31 cellular contexts compared by ENCODE assay signal in the genomic region with DNA sequence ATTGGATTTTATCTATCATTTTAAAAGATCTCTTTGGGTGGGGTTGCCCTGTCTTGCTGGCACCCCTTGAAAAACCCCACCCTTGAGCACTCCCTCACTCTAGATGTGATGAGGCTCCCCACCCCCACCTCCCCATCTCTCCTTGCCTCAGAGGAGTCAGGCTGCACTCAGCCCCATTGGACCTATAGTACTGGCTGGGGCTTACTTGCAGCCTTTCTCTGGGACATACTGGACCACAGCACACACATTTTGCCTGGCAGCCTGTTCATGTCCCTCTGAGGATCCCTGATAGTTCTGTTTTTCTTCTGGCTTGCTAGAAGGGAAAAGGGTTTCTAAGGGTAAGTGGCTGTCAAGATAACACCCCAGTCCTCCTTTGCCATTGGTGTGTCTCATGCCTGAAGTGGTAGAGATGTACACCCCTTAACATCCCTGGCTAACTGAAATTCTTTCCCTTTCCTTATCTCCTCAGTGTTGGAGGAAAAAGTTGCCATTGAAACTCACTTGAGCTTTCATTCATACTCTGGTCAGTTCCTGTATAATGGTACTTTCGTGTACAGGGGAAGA.
A peak's percentile ranks its signal among the peaks of the same experiment; 100 is the strongest.
DNase-seq lines count a peak whose midpoint lies in the region; ATAC-seq and TF ChIP-seq lines count a peak whose summit lies in the region.
"Had no signal": no experiment of that assay in that cellular context is flagged by ENCODE, and none has a peak within 500 bp of the region (broad histone marks: within the 10 kb centered on the region; RNA-seq: fewer than 3 reads in every experiment).

No MANE protein-coding gene starts in this region.

- no peaks in the 10 kb centered on the region for H3K36me3 Mint-ChIP-seq in memory B cell
- H3K36me3 Mint-ChIP-seq: activated CD8-positive, alpha-beta memory T cell treated with anti-CD3 and anti-CD28 coated beads, Interleukin-2, amount 10 ng/mL, durations not matched to agents 7 days and 5 days had no signal

- H3K4me3 ChIP-seq in right atrium auricular region (no peak overlapping the region), aorta (ENCODE audit: low read length in 2 of 2) (no peak overlapping the region), foreskin fibroblast (ENCODE audit: low read depth in 1 of 2, low read length in 2 of 2) (no peak overlapping the region)
- H3K4me3 ChIP-seq: A549, esophagus muscularis mucosa, hepatocyte, sigmoid colon, SK-N-MC, tibial artery, vagina had no signal

- no peak overlapping the region for H3K4me3 Mint-ChIP-seq in memory B cell
- H3K4me3 Mint-ChIP-seq: activated CD8-positive, alpha-beta memory T cell treated with anti-CD3 and anti-CD28 coated beads, Interleukin-2, amount 10 ng/mL, durations not matched to agents 7 days and 5 days; activated naive CD8-positive, alpha-beta T cell treated with anti-CD3 and anti-CD28 coated beads, Interleukin-2, amount 50 U/mL, for 24 hours; activated T-cell treated with anti-CD3 and anti-CD28 coated beads, Interleukin-2, amount 50 U/mL, for 4 hours; CD4-positive, alpha-beta T cell; neural crest cell; T-helper 1 cell treated with Interleukin-12 subunit alpha and Interleukin-12 subunit beta and Interleukin-4 antibody, amounts not matched to agents 30 μg/mL and 1 μg/mL, for 36 hours had no signal

- H3K4me1 Mint-ChIP-seq in memory B cell = no peaks in the 10 kb centered on the region
- H3K4me1 Mint-ChIP-seq: activated naive CD8-positive, alpha-beta T cell treated with anti-CD3 and anti-CD28 coated beads, Interleukin-2, amount 50 U/mL, for 24 hours had no signal

- no peaks in the 10 kb centered on the region for H3K9me3 ChIP-seq in right atrium auricular region
- no peaks in the 10 kb centered on the region for H3K9me3 ChIP-seq in aorta (ENCODE audit: control insufficient read depth, low read length)
- H3K9me3 ChIP-seq: A549, esophagus muscularis mucosa, sigmoid colon, tibial artery, vagina had no signal

- no peaks in the 10 kb centered on the region for H3K27me3 ChIP-seq in right atrium auricular region
- no peaks in the 10 kb centered on the region for H3K27me3 ChIP-seq in aorta (ENCODE audit: control insufficient read depth in 1 of 2, insufficient read depth in 2 of 2, low read length in 1 of 2)
- H3K27me3 ChIP-seq: esophagus muscularis mucosa, hepatocyte, sigmoid colon, tibial artery, vagina had no signal

- TF ChIP-seq CTCF in right atrium auricular region (IDR thresholded peaks at IDR 0.05) = no peak
- no peak for TF ChIP-seq CTCF in foreskin fibroblast (IDR thresholded peaks at IDR 0.05; ENCODE audit: low read depth, low read length)

- intact Hi-C loops in Right ventricle myocardium superior (cut with DNase I) = no loop called here
- intact Hi-C loops in aorta (cut with DNase I) = no loop called here

- no peaks in the 10 kb centered on the region for H3K9me3 Mint-ChIP-seq in memory B cell
- H3K9me3 Mint-ChIP-seq: activated naive CD8-positive, alpha-beta T cell treated with anti-CD3 and anti-CD28 coated beads, Interleukin-2, amount 50 U/mL, for 24 hours; activated T-cell treated with anti-CD3 and anti-CD28 coated beads, Interleukin-2, amount 50 U/mL, for 4 hours; CD4-positive, alpha-beta T cell; T-helper 1 cell treated with Interleukin-12 subunit alpha and Interleukin-12 subunit beta and Interleukin-4 antibody, amounts not matched to agents 30 μg/mL and 1 μg/mL, for 36 hours had no signal

- no peaks in the 10 kb centered on the region for H3K36me3 ChIP-seq in right atrium auricular region
- H3K36me3 ChIP-seq in aorta (ENCODE audit: control insufficient read depth in 1 of 2, insufficient read depth in 2 of 2, low read length in 1 of 2) = no peaks in the 10 kb centered on the region
- H3K36me3 ChIP-seq: esophagus muscularis mucosa, sigmoid colon, tibial artery, vagina had no signal

- 78 to 91% methylated on average over 1 of the region's 1 CpG for WGBS in aorta, 2 donors

- ATAC-seq in Right ventricle myocardium superior (ENCODE audit: poor library complexity) (peak; percentile 74), memory B cell (ENCODE audit: low read depth) (no peak), aorta (ENCODE audit: low FRiP score) (peak; percentile 17), GM21526 (IDR thresholded peaks at IDR 0.05; ENCODE audit: low FRiP score, unreplicated experiment) (no peak)
- ATAC-seq: A549; activated CD4-positive, CD25-positive, alpha-beta regulatory T cell treated with anti-CD3 and anti-CD28 coated beads, Interleukin-2, amount 50 U/mL, for 24 hours; activated CD8-positive, alpha-beta memory T cell treated with anti-CD3 and anti-CD28 coated beads, Interleukin-2, amount 10 ng/mL, durations not matched to agents 7 days and 5 days; activated naive CD8-positive, alpha-beta T cell treated with anti-CD3 and anti-CD28 coated beads, Interleukin-2, amount 50 U/mL, for 24 hours; activated T-cell treated with anti-CD3 and anti-CD28 coated beads, Interleukin-2, amount 50 U/mL, for 4 hours had no signal

- no peak overlapping the region for H3K27ac ChIP-seq in right atrium auricular region
- no peak overlapping the region for H3K27ac ChIP-seq in aorta (ENCODE audit: low read depth in 1 of 2, low read length in 2 of 2)
- H3K27ac ChIP-seq: A549, esophagus muscularis mucosa, sigmoid colon, SK-N-MC, vagina had no signal

- DNase-seq in Right ventricle myocardium superior = no peak
- no peak for DNase-seq in right atrium auricular region (ENCODE audit: low spot score)
- peak; percentile 64 for DNase-seq in cerebellar cortex (ENCODE audit: low spot score)
- DNase-seq in memory B cell (ENCODE audit: low spot score in 2 of 2) = no peak
- DNase-seq in aorta = no peak
- DNase-seq in NCI-H510A treated with DMSO at 0.1 percent for 48 hours (lab: John Stamatoyannopoulos, UW) = no peak
- DNase-seq in foreskin fibroblast = no peak
- DNase-seq: activated CD4-positive, alpha-beta T cell treated with anti-CD3 and anti-CD28 coated beads, Interleukin-2, amount 50 U/mL, for 4 hours; activated CD8-positive, alpha-beta memory T cell treated with anti-CD3 and anti-CD28 coated beads, Interleukin-2, amount 10 ng/mL, durations not matched to agents 7 days and 5 days; activated gamma-delta T cell treated with Interleukin-2 at 50 U/mL for 16 hours; activated naive CD8-positive, alpha-beta T cell treated with anti-CD3 and anti-CD28 coated beads, Interleukin-2, amount 50 U/mL, for 24 hours; activated T-cell treated with anti-CD3 and anti-CD28 coated beads, Interleukin-2, amount 50 U/mL, for 4 hours; CD4-positive, alpha-beta T cell; cerebellar nuclear complex; foreskin melanocyte; NCI-H1048; NCI-H2107; NCI-H774; RPMI8226; sigmoid colon; stimulated activated CD4-positive, alpha-beta T cell treated with anti-CD3 and anti-CD28 coated beads, Interleukin-4, amount 100 ng/mL, for 1 hour; tibial artery had no signal

- H3K4me1 ChIP-seq in right atrium auricular region (no peaks in the 10 kb centered on the region), aorta (ENCODE audit: control insufficient read depth in 1 of 2, insufficient read depth in 2 of 2, low read length in 2 of 2) (peaks cover 0 to 2% of the 10 kb centered on the region in 2 donors)
- H3K4me1 ChIP-seq: A549, esophagus muscularis mucosa, vagina had no signal

- H3K27me3 Mint-ChIP-seq in memory B cell = no peaks in the 10 kb centered on the region
- H3K27me3 Mint-ChIP-seq: activated naive CD8-positive, alpha-beta T cell treated with anti-CD3 and anti-CD28 coated beads, Interleukin-2, amount 50 U/mL, for 24 hours had no signal

- H3K27ac Mint-ChIP-seq in memory B cell = peak overlapping the region; percentile 53
- H3K27ac Mint-ChIP-seq: activated CD8-positive, alpha-beta memory T cell treated with anti-CD3 and anti-CD28 coated beads, Interleukin-2, amount 10 ng/mL, durations not matched to agents 7 days and 5 days; activated naive CD8-positive, alpha-beta T cell treated with anti-CD3 and anti-CD28 coated beads, Interleukin-2, amount 50 U/mL, for 24 hours; CD4-positive, alpha-beta T cell; T-helper 1 cell treated with Interleukin-12 subunit alpha and Interleukin-12 subunit beta and Interleukin-4 antibody, amounts not matched to agents 30 μg/mL and 1 μg/mL, for 36 hours had no signal

Comparison
In these comparisons a context has a peak if more than half of its experiments do, and no peak if none do; other contexts are left out.
1. ATAC-seq: peak in Right ventricle myocardium superior (single experiment) and aorta (single experiment); none in memory B cell (single experiment) and GM21526 (single experiment).